Comparison of ENCODE assay signal across 1 cellular context in genomic region chr12:6563448-6564050, GRCh38.
TF ChIP-seq lines count a peak whose summit lies in the region.

No MANE protein-coding gene starts in this region.

TF ChIP-seq in SK-N-SH treated with all-trans-retinoic acid at 6 μM for 48 hours, 23 proteins besides CTCF, POLR2A, EP300 and RAD21 (continued from another document):
- no peak for TF ChIP-seq ZC3H10 (CRISPR knock-in tag; IDR thresholded peaks at IDR 0.05)
- no peak for TF ChIP-seq CREB5 (CRISPR knock-in tag; IDR thresholded peaks at IDR 0.05; ENCODE audit: low read depth)
- no peak for TF ChIP-seq ZNF70 (CRISPR knock-in tag; IDR thresholded peaks at IDR 0.05)
